In genomic region chr6:52133326-52133725, GRCh38 we compare ENCODE assay signal across 35 cellular contexts. TPM values are rescaled to one million over a fixed set of nuclear protein-coding genes. Genes with fewer than 3 reads are reported as not detected.
"Had no signal": no experiment of that assay in that cellular context is flagged by ENCODE, and none has a peak within 500 bp of the region (broad histone marks: within the 10 kb centered on the region; RNA-seq: fewer than 3 reads in every experiment).

No MANE protein-coding gene starts in this region.

- ATAC-seq: naive thymus-derived CD4-positive, alpha-beta T cell; natural killer cell; pancreas; right lobe of liver; stimulated activated memory B cell treated with anti-CD40 and anti-IgM and Interleukin-4, amounts not matched to agents 10 μg/mL and 1 μg/mL and 100 μg/mL, for 72 hours; stimulated activated naive CD8-positive, alpha-beta T cell treated with anti-CD3 and anti-CD28 coated beads, Interleukin-15, amount 100 ng/mL, for 72 hours; stimulated activated naive CD8-positive, alpha-beta T cell treated with anti-CD3 and anti-CD28 coated beads, Interleukin-15, Interleukin-2, amounts not matched to agents 100 U/mL and 50 U/mL, for 24 hours; upper lobe of right lung had no signal

- H3K27ac Mint-ChIP-seq: natural killer cell; nephron progenitor cell; stimulated activated memory B cell treated with anti-CD40 and anti-IgM and Interleukin-4, amounts not matched to agents 10 μg/mL and 1 μg/mL and 100 μg/mL, for 72 hours; stimulated activated naive CD8-positive, alpha-beta T cell treated with anti-CD3 and anti-CD28 coated beads, Interleukin-15, amount 100 ng/mL, for 72 hours; type B pancreatic cell had no signal

- H3K36me3 Mint-ChIP-seq: natural killer cell; stimulated activated memory B cell treated with anti-CD40 and anti-IgM and Interleukin-4, amounts not matched to agents 10 μg/mL and 1 μg/mL and 100 μg/mL, for 72 hours; type B pancreatic cell had no signal

- H3K4me3 Mint-ChIP-seq: naive thymus-derived CD4-positive, alpha-beta T cell; natural killer cell; nephron progenitor cell; neural crest cell; stimulated activated memory B cell treated with anti-CD40 and anti-IgM and Interleukin-4, amounts not matched to agents 10 μg/mL and 1 μg/mL and 100 μg/mL, for 72 hours; stimulated activated naive CD8-positive, alpha-beta T cell treated with anti-CD3 and anti-CD28 coated beads, Interleukin-15, amount 100 ng/mL, for 72 hours; type B pancreatic cell had no signal

- DNase-seq: naive thymus-derived CD4-positive, alpha-beta T cell; natural killer cell; nephron progenitor cell; nucleus accumbens; pancreas; retina; right lobe of liver; sigmoid colon; spleen; stimulated activated CD4-positive, alpha-beta T cell treated with anti-CD3 and anti-CD28 coated beads, Interleukin-12 subunit alpha, Interleukin-12 subunit beta, amount 100 ng/mL, for 4 hours; stimulated activated CD4-positive, alpha-beta T cell treated with anti-CD3 and anti-CD28 coated beads, Interleukin-1b, Interleukin-23, amount 100 ng/mL, for 48 hours; stimulated activated CD4-positive, alpha-beta T cell treated with anti-CD3 and anti-CD28 coated beads, Interleukin-4, amount 100 ng/mL, for 1 hour; stimulated activated CD4-positive, alpha-beta T cell treated with anti-CD3 and anti-CD28 coated beads, Interleukin-4, amount 100 ng/mL, for 4 hours; stimulated activated CD8-positive, alpha-beta memory T cell treated with anti-CD3 and anti-CD28 coated beads, Interleukin-4, amount 100 ng/mL, for 48 hours; stimulated activated naive CD4-positive, alpha-beta T cell; stimulated activated naive CD8-positive, alpha-beta T cell treated with anti-CD3 and anti-CD28 coated beads, Interleukin-15, amount 100 ng/mL, for 72 hours; stimulated activated naive CD8-positive, alpha-beta T cell treated with anti-CD3 and anti-CD28 coated beads, Interleukin-15, Interleukin-2, amounts not matched to agents 100 U/mL and 50 U/mL, for 24 hours; substantia nigra; testis; tibial artery; transverse colon; upper lobe of right lung; uterus had no signal

- H3K9me3 Mint-ChIP-seq: natural killer cell; nephron progenitor cell; neural crest cell; stimulated activated memory B cell treated with anti-CD40 and anti-IgM and Interleukin-4, amounts not matched to agents 10 μg/mL and 1 μg/mL and 100 μg/mL, for 72 hours; stimulated activated naive CD8-positive, alpha-beta T cell treated with anti-CD3 and anti-CD28 coated beads, Interleukin-15, amount 100 ng/mL, for 72 hours; type B pancreatic cell had no signal

- H3K4me1 Mint-ChIP-seq: naive thymus-derived CD4-positive, alpha-beta T cell; natural killer cell; neural crest cell; stimulated activated memory B cell treated with anti-CD40 and anti-IgM and Interleukin-4, amounts not matched to agents 10 μg/mL and 1 μg/mL and 100 μg/mL, for 72 hours; stimulated activated naive CD8-positive, alpha-beta T cell treated with anti-CD3 and anti-CD28 coated beads, Interleukin-15, amount 100 ng/mL, for 72 hours had no signal

RNA-seq across cellular contexts. Expression of gene PKHD1, which starts 45.9 kb away (rescaled TPM):
- total RNA-seq: naive thymus-derived CD4-positive, alpha-beta T cell; natural killer cell; osteocyte; posterior vena cava; pulmonary artery endothelial cell; right atrium auricular region; smooth muscle cell; spleen had no signal
- polyA plus RNA-seq: naive thymus-derived CD4-positive, alpha-beta T cell; smooth muscle cell; spleen had no signal

RNA-seq across cellular contexts. Expression of gene IL17A, which starts 52.8 kb away (rescaled TPM):
- total RNA-seq: naive thymus-derived CD4-positive, alpha-beta T cell; natural killer cell; neural crest cell; omental fat pad; osteocyte; pancreas; posterior vena cava; prostate gland; pulmonary artery endothelial cell; right atrium auricular region; right lobe of liver; sigmoid colon; smooth muscle cell; spleen; suprapubic skin; testis; transverse colon; upper lobe of right lung; urinary bladder had no signal
- polyA plus RNA-seq: naive thymus-derived CD4-positive, alpha-beta T cell; pancreas; smooth muscle cell; spleen; urinary bladder had no signal
